1 cellular context compared by ENCODE assay signal in the genomic region with DNA sequence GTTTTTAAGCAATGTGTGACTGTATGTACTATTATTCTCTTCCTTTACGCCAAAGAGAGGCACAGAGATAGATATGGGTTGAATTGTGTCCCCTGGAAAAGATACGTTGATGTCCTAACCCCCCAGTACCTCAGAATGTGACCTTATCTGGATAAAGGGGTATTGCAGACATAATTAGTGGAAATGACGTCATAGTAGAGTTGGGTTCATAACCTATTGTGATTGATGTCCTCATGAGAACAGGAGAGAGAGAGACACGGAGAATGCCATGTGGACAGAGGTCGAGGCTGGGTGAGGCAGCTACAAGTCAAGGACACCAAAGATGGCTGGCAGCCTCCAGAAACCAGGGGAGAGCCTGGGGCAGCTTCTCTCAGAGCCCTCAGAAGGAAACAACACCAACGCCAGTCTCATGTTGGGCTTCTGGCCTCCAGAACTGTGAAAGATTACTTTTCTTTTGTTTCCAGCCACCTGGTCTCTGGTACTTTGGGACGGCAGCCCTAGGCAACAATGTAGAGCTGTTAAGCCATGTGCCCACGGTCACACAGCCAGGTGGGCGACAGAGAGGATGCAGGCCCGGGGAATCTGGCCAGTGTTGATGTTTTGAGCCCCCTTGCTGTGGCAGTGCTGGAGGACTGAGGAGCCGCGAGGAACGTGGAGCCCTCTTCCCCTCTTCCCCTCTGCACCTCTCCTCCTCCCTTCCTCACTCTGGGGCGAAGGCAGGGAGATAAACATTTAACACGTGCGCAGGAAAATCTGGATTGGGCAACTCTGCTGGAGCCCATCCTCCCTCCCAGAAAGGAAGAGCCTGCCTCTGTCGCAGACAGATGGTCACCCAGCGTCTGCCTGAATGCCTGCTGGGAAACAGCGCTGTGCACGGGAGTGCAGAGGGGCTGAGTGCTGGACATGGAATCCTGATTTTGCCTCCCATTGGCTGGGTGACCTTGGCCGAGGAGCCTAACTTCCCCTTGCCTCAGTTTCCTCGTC.
TF ChIP-seq lines count a peak whose summit lies in the region.

No MANE protein-coding gene starts in this region.

TF ChIP-seq in IMR-90, 13 proteins besides CTCF, POLR2A, EP300 and RAD21:
- TF ChIP-seq BHLHE40 (IDR thresholded peaks at IDR 0.05; ENCODE audit: low read depth, low read length) (no peak), CHD1 (IDR thresholded peaks at IDR 0.05; ENCODE audit: low read depth, low read length) (no peak), MXI1 (IDR thresholded peaks at IDR 0.05; ENCODE audit: borderline replicate concordance, low read depth, low read length) (no peak), NFE2L2 (IDR thresholded peaks at IDR 0.05; ENCODE audit: low read depth, low read length) (no peak), RFX5 (IDR thresholded peaks at IDR 0.05; ENCODE audit: low read depth, low read length) (no peak), MAZ (IDR thresholded peaks at IDR 0.05; ENCODE audit: borderline replicate concordance, low read depth, low read length) (no peak), FOS (IDR thresholded peaks at IDR 0.05; ENCODE audit: low read depth, low read length) (no peak), RCOR1 (IDR thresholded peaks at IDR 0.05; ENCODE audit: insufficient replicate concordance, low read length) (no peak), SMC3 (IDR thresholded peaks at IDR 0.05; ENCODE audit: low read depth, low read length) (no peak), MAFK (IDR thresholded peaks at IDR 0.05; ENCODE audit: low read depth, low read length) (no peak), CEBPB (IDR thresholded peaks at IDR 0.05; ENCODE audit: low read depth, low read length) (no peak)
- TF ChIP-seq, protein P1, sequence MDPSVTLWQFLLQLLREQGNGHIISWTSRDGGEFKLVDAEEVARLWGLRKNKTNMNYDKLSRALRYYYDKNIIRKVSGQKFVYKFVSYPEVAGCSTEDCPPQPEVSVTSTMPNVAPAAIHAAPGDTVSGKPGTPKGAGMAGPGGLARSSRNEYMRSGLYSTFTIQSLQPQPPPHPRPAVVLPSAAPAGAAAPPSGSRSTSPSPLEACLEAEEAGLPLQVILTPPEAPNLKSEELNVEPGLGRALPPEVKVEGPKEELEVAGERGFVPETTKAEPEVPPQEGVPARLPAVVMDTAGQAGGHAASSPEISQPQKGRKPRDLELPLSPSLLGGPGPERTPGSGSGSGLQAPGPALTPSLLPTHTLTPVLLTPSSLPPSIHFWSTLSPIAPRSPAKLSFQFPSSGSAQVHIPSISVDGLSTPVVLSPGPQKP (IDR thresholded peaks at IDR 0.05; ENCODE audit: borderline replicate concordance, low read depth, low read length): no peak
- TF ChIP-seq, protein P2, sequence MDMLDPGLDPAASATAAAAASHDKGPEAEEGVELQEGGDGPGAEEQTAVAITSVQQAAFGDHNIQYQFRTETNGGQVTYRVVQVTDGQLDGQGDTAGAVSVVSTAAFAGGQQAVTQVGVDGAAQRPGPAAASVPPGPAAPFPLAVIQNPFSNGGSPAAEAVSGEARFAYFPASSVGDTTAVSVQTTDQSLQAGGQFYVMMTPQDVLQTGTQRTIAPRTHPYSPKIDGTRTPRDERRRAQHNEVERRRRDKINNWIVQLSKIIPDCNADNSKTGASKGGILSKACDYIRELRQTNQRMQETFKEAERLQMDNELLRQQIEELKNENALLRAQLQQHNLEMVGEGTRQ (IDR thresholded peaks at IDR 0.05; ENCODE audit: low read depth, low read length): no peak
